In the genomic region with DNA sequence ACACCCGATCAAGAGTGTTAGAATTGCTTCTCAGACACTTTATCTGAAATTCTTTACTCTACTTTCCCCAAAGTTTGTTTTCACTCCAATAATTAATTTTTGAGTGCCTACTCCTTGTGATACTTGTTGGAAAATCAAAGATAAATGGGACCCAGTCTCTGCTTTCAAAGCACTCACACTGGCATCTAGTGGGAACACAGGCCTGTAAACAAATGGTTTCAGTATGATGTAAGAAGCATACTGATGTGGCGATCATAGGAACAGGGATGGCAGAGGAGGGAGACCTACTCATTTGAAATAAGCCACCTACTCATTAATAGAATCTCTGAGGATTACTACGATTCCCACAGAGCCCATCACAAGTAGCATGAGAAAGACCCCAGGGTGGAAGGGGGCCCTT, we compare ENCODE assay signal across 20 cellular contexts.
"Had no signal": no experiment of that assay in that cellular context is flagged by ENCODE, and none has a peak within 500 bp of the region (broad histone marks: within the 10 kb centered on the region; RNA-seq: fewer than 3 reads in every experiment).

No MANE protein-coding gene starts in this region.

- H3K4me3 ChIP-seq: adrenal gland, breast epithelium, colonic mucosa, neural progenitor cell, sigmoid colon, testis had no signal

- H3K4me3 Mint-ChIP-seq: central memory CD8-positive, alpha-beta T cell; naive thymus-derived CD8-positive, alpha-beta T cell; neural progenitor cell; type B pancreatic cell; WTC11 had no signal

- H3K9ac ChIP-seq: neural progenitor cell had no signal

- H3K4me1 ChIP-seq: adrenal gland, breast epithelium, colonic mucosa, neural progenitor cell, sigmoid colon, testis had no signal

- H3K36me3 Mint-ChIP-seq: activated naive CD4-positive, alpha-beta T cell treated with anti-CD3 and anti-CD28 coated beads, Interleukin-2, amount 50 U/mL, for 72 hours had no signal

- DNase-seq: activated T-cell treated with anti-CD3 and anti-CD28 coated beads, Interleukin-2, amount 50 U/mL, for 1 hour; adrenal gland; colonic mucosa; foreskin melanocyte; hippocampal formation; left ventricle myocardium superior; naive thymus-derived CD8-positive, alpha-beta T cell; retina; sigmoid colon; stimulated activated CD4-positive, alpha-beta T cell treated with anti-CD3 and anti-CD28 coated beads, Interleukin-2, amount 100 ng/mL, for 48 hours; stimulated activated CD8-positive, alpha-beta memory T cell treated with anti-CD3 and anti-CD28 coated beads, Interleukin-4, amount 100 ng/mL, for 48 hours; stimulated activated naive CD4-positive, alpha-beta T cell; T-helper 9 cell; testis had no signal

- H3K27ac Mint-ChIP-seq: activated naive CD4-positive, alpha-beta T cell treated with anti-CD3 and anti-CD28 coated beads, Interleukin-2, amount 50 U/mL, for 72 hours; naive thymus-derived CD8-positive, alpha-beta T cell; neural progenitor cell; type B pancreatic cell; WTC11 had no signal

- H3K4me2 ChIP-seq: neural progenitor cell had no signal

- H3K9me3 Mint-ChIP-seq: central memory CD8-positive, alpha-beta T cell had no signal

- H3K27me3 ChIP-seq: adrenal gland, breast epithelium, colonic mucosa, neural progenitor cell, sigmoid colon, testis had no signal

- H3K27ac ChIP-seq: adrenal gland, breast epithelium, colonic mucosa, neural progenitor cell, sigmoid colon, testis had no signal

- H3K9me3 ChIP-seq: adrenal gland, breast epithelium, colonic mucosa, testis had no signal

- H3K27me3 Mint-ChIP-seq: central memory CD8-positive, alpha-beta T cell; naive thymus-derived CD8-positive, alpha-beta T cell; type B pancreatic cell had no signal

- H3K36me3 ChIP-seq: breast epithelium, colonic mucosa, neural progenitor cell, sigmoid colon had no signal

- H2AFZ ChIP-seq: neural progenitor cell had no signal

- ATAC-seq: activated naive CD4-positive, alpha-beta T cell treated with anti-CD3 and anti-CD28 coated beads, Interleukin-2, amount 50 U/mL, for 72 hours; left ventricle myocardium superior; naive thymus-derived CD8-positive, alpha-beta T cell; WTC11 had no signal

- H3K4me1 Mint-ChIP-seq: central memory CD8-positive, alpha-beta T cell; naive thymus-derived CD8-positive, alpha-beta T cell; neural progenitor cell; WTC11 had no signal
